ENCODE assay signal across 17 cellular contexts in the genomic region with DNA sequence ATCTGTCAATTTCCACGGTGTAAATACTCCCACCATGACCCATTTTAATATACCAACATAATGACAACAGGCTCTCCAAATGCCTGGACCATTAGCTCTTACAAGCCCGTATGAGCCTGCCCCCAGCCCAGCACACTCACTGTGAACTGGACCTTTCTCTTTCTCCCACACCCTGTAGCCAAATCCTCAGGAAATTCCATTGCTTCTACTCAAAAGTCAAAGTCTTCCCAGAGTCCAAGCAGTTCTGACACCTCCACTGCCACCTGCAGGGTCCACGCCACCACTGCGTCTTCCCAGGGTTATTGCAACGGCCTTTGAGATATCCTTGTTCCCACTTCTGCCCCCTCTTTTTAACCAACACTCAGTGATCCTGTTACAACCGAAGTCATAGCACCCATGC.
DNase-seq lines count a peak whose midpoint lies in the region; ATAC-seq and TF ChIP-seq lines count a peak whose summit lies in the region.
"Had no signal": no experiment of that assay in that cellular context is flagged by ENCODE, and none has a peak within 500 bp of the region (broad histone marks: within the 10 kb centered on the region; RNA-seq: fewer than 3 reads in every experiment).

No MANE protein-coding gene starts in this region.

- no peaks in the 10 kb centered on the region for H3K79me2 ChIP-seq in PC-3 (ENCODE audit: low read length)

- H3K4me3 ChIP-seq in PC-3 (ENCODE audit: low read length) (no peak overlapping the region), epithelial cell of proximal tubule (ENCODE audit: low read depth, low read length) (no peak overlapping the region)
- H3K4me3 ChIP-seq: SJSA1, smooth muscle cell, vagina had no signal

- H3F3A ChIP-seq in PC-3 (ENCODE audit: low read length, unreplicated experiment): no peaks in the 10 kb centered on the region

- no peaks in the 10 kb centered on the region for H3K9me2 ChIP-seq in PC-3 (replicated peaks; ENCODE audit: low read length)

- no peaks in the 10 kb centered on the region for H3K9me3 ChIP-seq in PC-3 (ENCODE audit: low read length)
- H3K9me3 ChIP-seq: SJSA1, vagina had no signal

- no peaks in the 10 kb centered on the region for H3K36me3 ChIP-seq in PC-3 (ENCODE audit: low read depth, low read length)
- H3K36me3 ChIP-seq: SJSA1, vagina had no signal

- H3K4me2 ChIP-seq in PC-3 (ENCODE audit: low read length): no peak overlapping the region
- H3K4me2 ChIP-seq: smooth muscle cell had no signal

- BruUV-seq in PC-3 (replicated peaks; lab: Mats Ljungman, UMichigan): no TSS peak

- POLR2A ChIA-PET in PC-3 (lab: Charles Lee; ENCODE audit: unreplicated experiment): no interaction called here

- no peak overlapping the region for H2AFZ ChIP-seq in PC-3 (ENCODE audit: low read length)

- ATAC-seq in PC-3: no peak
- no peak for ATAC-seq in GM18868 (IDR thresholded peaks at IDR 0.05; ENCODE audit: unreplicated experiment)
- no peak for ATAC-seq in HG03460 (IDR thresholded peaks at IDR 0.05; ENCODE audit: unreplicated experiment)
- ATAC-seq: activated T-helper 17 cell treated with anti-CD3 and anti-CD28 coated beads, Interleukin-2, amount 50 U/mL, for 72 hours; left cardiac atrium had no signal

- H3K9ac ChIP-seq in PC-3 (ENCODE audit: low read length): no peak overlapping the region

- peak; percentile 53 for DNase-seq in AG20443 (ENCODE audit: low spot score)
- peak; percentile 32 for DNase-seq in PC-3
- no peak for DNase-seq in epithelial cell of proximal tubule (ENCODE audit: low read depth)
- no peak for DNase-seq in stimulated activated CD4-positive, alpha-beta T cell treated with anti-CD3 and anti-CD28 coated beads, Interleukin-12 subunit alpha, Interleukin-12 subunit beta, amount 100 ng/mL, for 4 hours
- no peak for DNase-seq in NCI-H2081 treated with DMSO at 0.1 percent for 48 hours (lab: John Stamatoyannopoulos, UW)
- DNase-seq: activated CD4-positive, alpha-beta T cell treated with anti-CD3 and anti-CD28 coated beads for 1 hour; caudate nucleus; CD8-positive, alpha-beta memory T cell; left cardiac atrium; NCI-H345 had no signal

- H3K27me3 ChIP-seq in PC-3 (ENCODE audit: low read length): peaks cover 6% of the 10 kb centered on the region; the same call in 1 of the 2 replicates
- H3K27me3 ChIP-seq: SJSA1, vagina had no signal

- H3K4me1 ChIP-seq in PC-3 (ENCODE audit: insufficient read depth, low read length): peaks cover 14% of the 10 kb centered on the region; the same call in 1 of the 2 replicates
- H3K4me1 ChIP-seq: vagina had no signal

- TF ChIP-seq CTCF in GM12874 (IDR thresholded peaks at IDR 0.05; ENCODE audit: insufficient read depth, low read depth, low read length) (peak; percentile 42), PC-3 (conservative IDR thresholded peaks at IDR 0.05; ENCODE audit: low read depth, low read length) (peak; percentile 41; the same call in 1 of the 2 replicates), epithelial cell of proximal tubule (conservative IDR thresholded peaks at IDR 0.05; ENCODE audit: low read depth, low read length) (peak; percentile 50)

- no peak overlapping the region for H3K27ac ChIP-seq in PC-3 (ENCODE audit: low read length)
- H3K27ac ChIP-seq: SJSA1, vagina had no signal

- CTCF ChIA-PET in PC-3 (lab: Charles Lee): interaction anchor here (0.6 kb wide), 1 partner anchor 147 kb away, joined by 3 read pairs; no protein-coding TSS in a partner anchor

- no peaks in the 10 kb centered on the region for H4K20me1 ChIP-seq in PC-3 (ENCODE audit: low read length)

- intact Hi-C loops in PC-3 (cut with micrococcal nuclease): no loop called here

Comparison
In these comparisons a context has a peak if more than half of its experiments do, and no peak if none do; other contexts are left out.
1. DNase-seq: peak in AG20443 (single experiment) and PC-3 (single experiment); none in epithelial cell of proximal tubule (single experiment), stimulated activated CD4-positive, alpha-beta T cell treated with anti-CD3 and anti-CD28 coated beads, Interleukin-12 subunit alpha, Interleukin-12 subunit beta, amount 100 ng/mL, for 4 hours (single experiment) and NCI-H2081 treated with DMSO at 0.1 percent for 48 hours (single experiment).
2. Peak in every context shown above with its lines, with median percentiles within 50 percentile points of each other: CTCF ChIP-seq.